In the genomic region with DNA sequence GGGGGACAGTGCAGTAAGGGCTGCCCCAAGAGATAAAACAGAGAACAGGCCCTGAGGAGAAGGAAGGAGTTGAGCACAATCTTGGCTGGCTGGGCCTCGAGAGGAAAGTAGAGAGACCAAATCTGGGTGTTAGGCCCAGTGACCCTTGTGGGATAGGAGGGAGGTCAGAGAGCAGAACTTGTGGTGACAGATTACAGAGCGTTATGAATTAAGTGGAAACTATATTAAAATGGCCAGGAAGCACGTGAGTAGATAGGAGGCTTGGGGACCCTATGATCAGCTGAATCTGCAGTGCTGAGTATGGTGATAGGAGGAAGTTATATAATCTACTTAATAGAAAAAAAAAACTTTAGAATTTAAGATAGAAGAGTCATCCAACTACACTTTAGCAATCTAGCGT, we compare ENCODE assay signal across 2 cellular contexts.
TF ChIP-seq lines count a peak whose summit lies in the region.

No MANE protein-coding gene starts in this region.

TF ChIP-seq in liver, 16 proteins besides CTCF, POLR2A, EP300 and RAD21:
- TF ChIP-seq ZBTB33 (IDR thresholded peaks at IDR 0.05) (no peak), NR2F2 (IDR thresholded peaks at IDR 0.05) (peak; percentile 77), TAF1 (conservative IDR thresholded peaks at IDR 0.05) (no peak)

TF ChIP-seq in HepG2, 621 proteins besides CTCF, POLR2A, EP300 and RAD21:
- no peak for TF ChIP-seq NFIB (CRISPR knock-in tag; IDR thresholded peaks at IDR 0.05; ENCODE audit: borderline replicate concordance)
- TF ChIP-seq SMAD1 (CRISPR knock-in tag; IDR thresholded peaks at IDR 0.05; ENCODE audit: borderline replicate concordance, low read depth) = no peak
- no peak for TF ChIP-seq ZFP41 (CRISPR knock-in tag; IDR thresholded peaks at IDR 0.05; ENCODE audit: borderline replicate concordance)
- no peak for TF ChIP-seq FOXO1 (CRISPR knock-in tag; IDR thresholded peaks at IDR 0.05)
- TF ChIP-seq SALL2 (CRISPR knock-in tag; IDR thresholded peaks at IDR 0.05) = no peak
- no peak for TF ChIP-seq POLR2AphosphoS5 (IDR thresholded peaks at IDR 0.05; ENCODE audit: low read depth, low read length)
- TF ChIP-seq BRCA1 (CRISPR knock-in tag; IDR thresholded peaks at IDR 0.05) = no peak
- TF ChIP-seq ZSCAN30 (CRISPR knock-in tag; IDR thresholded peaks at IDR 0.05) = no peak
- TF ChIP-seq ZNF781 (CRISPR knock-in tag; IDR thresholded peaks at IDR 0.05; ENCODE audit: borderline replicate concordance, not compliant biosample characterization) = no peak
- no peak for TF ChIP-seq DMAP1 (CRISPR knock-in tag; IDR thresholded peaks at IDR 0.05)
- TF ChIP-seq FOXM1 (CRISPR knock-in tag; IDR thresholded peaks at IDR 0.05) = no peak
- TF ChIP-seq, protein P1, sequence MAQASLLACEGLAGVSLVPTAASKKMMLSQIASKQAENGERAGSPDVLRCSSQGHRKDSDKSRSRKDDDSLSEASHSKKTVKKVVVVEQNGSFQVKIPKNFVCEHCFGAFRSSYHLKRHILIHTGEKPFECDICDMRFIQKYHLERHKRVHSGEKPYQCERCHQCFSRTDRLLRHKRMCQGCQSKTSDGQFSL (CRISPR knock-in tag; IDR thresholded peaks at IDR 0.05) = no peak
- TF ChIP-seq, protein P2, sequence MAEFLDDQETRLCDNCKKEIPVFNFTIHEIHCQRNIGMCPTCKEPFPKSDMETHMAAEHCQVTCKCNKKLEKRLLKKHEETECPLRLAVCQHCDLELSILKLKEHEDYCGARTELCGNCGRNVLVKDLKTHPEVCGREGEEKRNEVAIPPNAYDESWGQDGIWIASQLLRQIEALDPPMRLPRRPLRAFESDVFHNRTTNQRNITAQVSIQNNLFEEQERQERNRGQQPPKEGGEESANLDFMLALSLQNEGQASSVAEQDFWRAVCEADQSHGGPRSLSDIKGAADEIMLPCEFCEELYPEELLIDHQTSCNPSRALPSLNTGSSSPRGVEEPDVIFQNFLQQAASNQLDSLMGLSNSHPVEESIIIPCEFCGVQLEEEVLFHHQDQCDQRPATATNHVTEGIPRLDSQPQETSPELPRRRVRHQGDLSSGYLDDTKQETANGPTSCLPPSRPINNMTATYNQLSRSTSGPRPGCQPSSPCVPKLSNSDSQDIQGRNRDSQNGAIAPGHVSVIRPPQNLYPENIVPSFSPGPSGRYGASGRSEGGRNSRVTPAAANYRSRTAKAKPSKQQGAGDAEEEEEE (CRISPR knock-in tag; IDR thresholded peaks at IDR 0.05; ENCODE audit: borderline replicate concordance) = no peak
- TF ChIP-seq KDM3A (CRISPR knock-in tag; IDR thresholded peaks at IDR 0.05; ENCODE audit: low read depth) = no peak
- no peak for TF ChIP-seq XBP1 (CRISPR knock-in tag; IDR thresholded peaks at IDR 0.05)
